In the genomic region with DNA sequence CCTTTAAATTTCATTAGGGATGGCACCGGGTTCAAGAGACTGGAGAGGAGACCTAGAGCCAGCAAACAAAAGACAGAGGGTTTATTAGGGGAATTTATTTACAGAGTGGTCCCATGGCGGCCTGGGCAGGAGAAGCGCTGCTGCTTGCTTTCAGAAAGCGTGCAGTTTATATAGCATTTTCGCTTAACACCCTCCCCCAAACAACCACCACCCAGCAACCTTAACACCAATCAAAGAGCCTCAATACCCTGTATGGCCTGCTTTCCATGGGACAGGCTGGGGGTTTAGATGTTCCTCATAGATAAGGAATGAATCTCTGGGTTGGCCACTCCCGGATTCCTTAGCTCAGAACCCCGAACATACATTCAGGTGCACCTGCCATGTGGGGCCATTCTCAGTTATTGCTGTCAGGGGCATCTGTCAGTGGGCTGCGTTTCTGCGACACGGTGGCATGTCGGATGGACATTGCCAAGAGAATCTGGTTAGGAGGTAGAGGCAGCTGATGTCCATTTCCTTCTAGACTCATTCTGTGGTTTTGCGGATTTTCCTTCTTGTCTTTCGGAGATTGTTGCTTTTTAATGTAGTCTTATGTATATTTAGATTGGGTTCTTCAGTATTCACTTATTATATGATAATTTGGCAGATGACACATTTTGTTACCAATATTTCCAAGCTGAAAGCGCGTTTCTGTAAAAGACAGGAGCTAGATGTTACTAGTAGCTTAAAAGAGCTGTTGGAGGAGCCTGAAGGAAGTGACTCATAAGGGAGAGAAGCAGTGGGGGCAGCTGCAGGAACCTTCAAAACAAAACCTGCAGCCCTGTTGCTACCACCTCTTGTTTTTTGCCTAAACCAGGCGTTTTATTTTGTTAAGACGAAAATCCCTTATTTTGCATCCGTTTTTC, we compare ENCODE assay signal across 8 cellular contexts. TPM values are rescaled to one million over a fixed set of nuclear protein-coding genes. Genes with fewer than 3 reads are reported as not detected.
DNase-seq lines count a peak whose midpoint lies in the region; ATAC-seq, FAIRE-seq and TF ChIP-seq lines count a peak whose summit lies in the region.

No MANE protein-coding gene starts in this region.

- no peak for FAIRE-seq in GM12892 (lab: Jason Lieb, UNC)

- peak overlapping the region; percentile 77; the same call in 1 of the 2 replicates for H3K27ac Mint-ChIP-seq in GM23338

- H3F3A ChIP-seq in GM23338 (replicated peaks; ENCODE audit: low read depth): 0 out of 2 replicates have a peak, but pooled peaks cover 2% of the 10 kb centered on the region

- H3K36me3 Mint-ChIP-seq in GM23338 (ENCODE audit: low read depth): no peaks in the 10 kb centered on the region

- ATAC-seq in GM23338: no peak
- ATAC-seq in mucosa of descending colon: no peak
- no peak for ATAC-seq in HG02981 (IDR thresholded peaks at IDR 0.05; ENCODE audit: unreplicated experiment)

- H3K9me2 ChIP-seq in GM23338 (ENCODE audit: insufficient read depth): no peaks in the 10 kb centered on the region

- peak overlapping the region; percentile 59 for H3K4me3 Mint-ChIP-seq in GM23338

- H3K9me3 Mint-ChIP-seq in GM23338: no peaks in the 10 kb centered on the region

- H3K4me2 ChIP-seq in GM23338: peak overlapping the region; percentile 52

- H3K4me3 ChIP-seq in GM23338 (no peak overlapping the region; the same call in 1 of the 2 replicates), fibroblast of mammary gland (ENCODE audit: control insufficient read depth, low read depth, low read length) (no peak overlapping the region), mucosa of descending colon (no peak overlapping the region)

- H3K9me3 ChIP-seq in mucosa of descending colon: no peaks in the 10 kb centered on the region

- peaks cover 9% of the 10 kb centered on the region for H3K27me3 Mint-ChIP-seq in GM23338 (ENCODE audit: insufficient read depth, low read depth, poor library complexity)

- no peaks in the 10 kb centered on the region for H3K27me3 ChIP-seq in GM23338 (ENCODE audit: insufficient read depth)

- TF ChIP-seq CTCF in GM23338 (conservative IDR thresholded peaks at IDR 0.05; ENCODE audit: low read depth in 2 of 2): no peak
- TF ChIP-seq CTCF in fibroblast of mammary gland (conservative IDR thresholded peaks at IDR 0.05; ENCODE audit: control insufficient read depth, insufficient read depth, low read depth, low read length): no peak
- no peak for TF ChIP-seq CTCF in mucosa of descending colon (IDR thresholded peaks at IDR 0.05)

- intact Hi-C loops in mucosa of descending colon (cut with DNase I, micrococcal nuclease): no loop called here

- H4K20me1 ChIP-seq in GM23338 (replicated peaks; ENCODE audit: insufficient read depth): peaks cover 51% of the 10 kb centered on the region

- peak overlapping the region; percentile 46 for H3K27ac ChIP-seq in GM23338 (ENCODE audit: low read depth)

- H3K4me1 Mint-ChIP-seq in GM23338: peaks cover 87% of the 10 kb centered on the region

- H3K79me2 ChIP-seq in GM23338 (replicated peaks; ENCODE audit: insufficient read depth): peaks cover 97% of the 10 kb centered on the region

- DNase-seq in 8988T: peak; percentile 75
- DNase-seq in GM23338 (ENCODE audit: low spot score): no peak
- peak; percentile 44 for DNase-seq in SKM-1 treated with dmso at 0.1 percent for 144 hours (lab: John Stamatoyannopoulos, UW; ENCODE audit: unreplicated experiment)
- peak; percentile 54 for DNase-seq in fibroblast of mammary gland (ENCODE audit: low read depth)
- no peak for DNase-seq in mucosa of descending colon
- DNase-seq in retina: no peak
- no peak for DNase-seq in GM12892 (ENCODE audit: insufficient read length)

- H3K4me1 ChIP-seq in GM23338 (ENCODE audit: insufficient read depth) (peaks cover 72% of the 10 kb centered on the region), mucosa of descending colon (ENCODE audit: low read depth) (peaks cover 27% of the 10 kb centered on the region)

- no peak overlapping the region for H2AFZ ChIP-seq in GM23338

- H3K36me3 ChIP-seq in GM23338 (ENCODE audit: insufficient read depth) (no peaks in the 10 kb centered on the region), mucosa of descending colon (ENCODE audit: low read depth) (no peaks in the 10 kb centered on the region)

- TF ChIP-seq POLR2A in GM12892 (IDR thresholded peaks at IDR 0.05; ENCODE audit: low read depth, low read length): no peak

TF ChIP-seq in GM23338, 12 proteins besides CTCF, POLR2A, EP300 and RAD21 (continues in another document):
- TF ChIP-seq EZH2 (IDR thresholded peaks at IDR 0.05; ENCODE audit: low read depth, unreplicated experiment): no peak
- TF ChIP-seq JUNB (IDR thresholded peaks at IDR 0.05; ENCODE audit: unreplicated experiment): no peak
- no peak for TF ChIP-seq ETS1 (IDR thresholded peaks at IDR 0.05)
- TF ChIP-seq POLR2AphosphoS5 (IDR thresholded peaks at IDR 0.05; ENCODE audit: low read depth): no peak
- no peak for TF ChIP-seq ZNF114 (CRISPR knock-in tag; IDR thresholded peaks at IDR 0.05)
- no peak for TF ChIP-seq CREB1 (CRISPR knock-in tag; IDR thresholded peaks at IDR 0.05; ENCODE audit: low read depth)
- TF ChIP-seq, protein P1, sequence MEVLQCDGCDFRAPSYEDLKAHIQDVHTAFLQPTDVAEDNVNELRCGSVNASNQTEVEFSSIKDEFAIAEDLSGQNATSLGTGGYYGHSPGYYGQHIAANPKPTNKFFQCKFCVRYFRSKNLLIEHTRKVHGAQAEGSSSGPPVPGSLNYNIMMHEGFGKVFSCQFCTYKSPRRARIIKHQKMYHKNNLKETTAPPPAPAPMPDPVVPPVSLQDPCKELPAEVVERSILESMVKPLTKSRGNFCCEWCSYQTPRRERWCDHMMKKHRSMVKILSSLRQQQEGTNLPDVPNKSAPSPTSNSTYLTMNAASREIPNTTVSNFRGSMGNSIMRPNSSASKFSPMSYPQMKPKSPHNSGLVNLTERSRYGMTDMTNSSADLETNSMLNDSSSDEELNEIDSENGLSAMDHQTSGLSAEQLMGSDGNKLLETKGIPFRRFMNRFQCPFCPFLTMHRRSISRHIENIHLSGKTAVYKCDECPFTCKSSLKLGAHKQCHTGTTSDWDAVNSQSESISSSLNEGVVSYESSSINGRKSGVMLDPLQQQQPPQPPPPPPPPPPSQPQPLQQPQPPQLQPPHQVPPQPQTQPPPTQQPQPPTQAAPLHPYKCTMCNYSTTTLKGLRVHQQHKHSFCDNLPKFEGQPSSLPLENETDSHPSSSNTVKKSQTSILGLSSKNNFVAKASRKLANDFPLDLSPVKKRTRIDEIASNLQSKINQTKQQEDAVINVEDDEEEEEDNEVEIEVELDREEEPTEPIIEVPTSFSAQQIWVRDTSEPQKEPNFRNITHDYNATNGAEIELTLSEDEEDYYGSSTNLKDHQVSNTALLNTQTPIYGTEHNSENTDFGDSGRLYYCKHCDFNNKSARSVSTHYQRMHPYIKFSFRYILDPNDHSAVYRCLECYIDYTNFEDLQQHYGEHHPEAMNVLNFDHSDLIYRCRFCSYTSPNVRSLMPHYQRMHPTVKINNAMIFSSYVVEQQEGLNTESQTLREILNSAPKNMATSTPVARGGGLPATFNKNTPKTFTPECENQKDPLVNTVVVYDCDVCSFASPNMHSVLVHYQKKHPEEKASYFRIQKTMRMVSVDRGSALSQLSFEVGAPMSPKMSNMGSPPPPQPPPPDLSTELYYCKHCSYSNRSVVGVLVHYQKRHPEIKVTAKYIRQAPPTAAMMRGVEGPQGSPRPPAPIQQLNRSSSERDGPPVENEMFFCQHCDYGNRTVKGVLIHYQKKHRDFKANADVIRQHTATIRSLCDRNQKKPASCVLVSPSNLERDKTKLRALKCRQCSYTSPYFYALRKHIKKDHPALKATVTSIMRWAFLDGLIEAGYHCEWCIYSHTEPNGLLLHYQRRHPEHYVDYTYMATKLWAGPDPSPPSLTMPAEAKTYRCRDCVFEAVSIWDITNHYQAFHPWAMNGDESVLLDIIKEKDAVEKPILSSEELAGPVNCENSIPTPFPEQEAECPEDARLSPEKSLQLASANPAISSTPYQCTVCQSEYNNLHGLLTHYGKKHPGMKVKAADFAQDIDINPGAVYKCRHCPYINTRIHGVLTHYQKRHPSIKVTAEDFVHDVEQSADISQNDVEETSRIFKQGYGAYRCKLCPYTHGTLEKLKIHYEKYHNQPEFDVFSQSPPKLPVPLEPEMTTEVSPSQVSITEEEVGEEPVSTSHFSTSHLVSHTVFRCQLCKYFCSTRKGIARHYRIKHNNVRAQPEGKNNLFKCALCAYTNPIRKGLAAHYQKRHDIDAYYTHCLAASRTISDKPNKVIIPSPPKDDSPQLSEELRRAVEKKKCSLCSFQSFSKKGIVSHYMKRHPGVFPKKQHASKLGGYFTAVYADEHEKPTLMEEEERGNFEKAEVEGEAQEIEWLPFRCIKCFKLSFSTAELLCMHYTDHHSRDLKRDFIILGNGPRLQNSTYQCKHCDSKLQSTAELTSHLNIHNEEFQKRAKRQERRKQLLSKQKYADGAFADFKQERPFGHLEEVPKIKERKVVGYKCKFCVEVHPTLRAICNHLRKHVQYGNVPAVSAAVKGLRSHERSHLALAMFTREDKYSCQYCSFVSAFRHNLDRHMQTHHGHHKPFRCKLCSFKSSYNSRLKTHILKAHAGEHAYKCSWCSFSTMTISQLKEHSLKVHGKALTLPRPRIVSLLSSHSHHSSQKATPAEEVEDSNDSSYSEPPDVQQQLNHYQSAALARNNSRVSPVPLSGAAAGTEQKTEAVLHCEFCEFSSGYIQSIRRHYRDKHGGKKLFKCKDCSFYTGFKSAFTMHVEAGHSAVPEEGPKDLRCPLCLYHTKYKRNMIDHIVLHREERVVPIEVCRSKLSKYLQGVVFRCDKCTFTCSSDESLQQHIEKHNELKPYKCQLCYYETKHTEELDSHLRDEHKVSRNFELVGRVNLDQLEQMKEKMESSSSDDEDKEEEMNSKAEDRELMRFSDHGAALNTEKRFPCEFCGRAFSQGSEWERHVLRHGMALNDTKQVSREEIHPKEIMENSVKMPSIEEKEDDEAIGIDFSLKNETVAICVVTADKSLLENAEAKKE (CRISPR knock-in tag; IDR thresholded peaks at IDR 0.05): no peak

RNA-seq across cellular contexts. Expression of gene AGAP1, which starts 7.2 kb away (rescaled TPM):
- 25.1 and 27.9 TPM in 2 replicates for total RNA-seq in GM23338 (2014; rRNA removed; shearing (Covaris generic))
- polyA plus RNA-seq in GM23338 (2016; fragmentation: Nextera tagmentation; extraction: Ambion mirVana): 13.3 and 16.4 TPM in 2 replicates
- 100 to 1,000 TPM in 1 of 3 donors, 10 to 100 TPM in 2; 68.1 to 112 (median 88.9) TPM for total RNA-seq in mucosa of descending colon
- not detected for polyA plus RNA-seq in GM12892 (2012; ENCODE audit: missing spikeins)

Comparison
In these comparisons a context has a peak if more than half of its experiments do, and no peak if none do; other contexts are left out.
1. DNase-seq: peak in 8988T (single experiment), SKM-1 treated with dmso at 0.1 percent for 144 hours (single experiment) and fibroblast of mammary gland (single experiment); none in GM23338 (single experiment), mucosa of descending colon (0 of 3), retina (single experiment) and GM12892 (single experiment).